In genomic region chr7:106110238-106110560, GRCh38 we compare ENCODE assay signal across 1 cellular context.
TF ChIP-seq lines count a peak whose summit lies in the region.

No MANE protein-coding gene starts in this region.

TF ChIP-seq in GM23338, 12 proteins besides CTCF, POLR2A, EP300 and RAD21 (continued from another document):
- TF ChIP-seq ZNF462 (CRISPR knock-in tag; IDR thresholded peaks at IDR 0.05) (no peak), NANOG (IDR thresholded peaks at IDR 0.05; ENCODE audit: borderline replicate concordance) (no peak), ETS1 (IDR thresholded peaks at IDR 0.05) (no peak), ZNF114 (CRISPR knock-in tag; IDR thresholded peaks at IDR 0.05) (no peak), REST (IDR thresholded peaks at IDR 0.05; ENCODE audit: unreplicated experiment) (no peak), STAT1 (IDR thresholded peaks at IDR 0.05; ENCODE audit: unreplicated experiment) (no peak), JUNB (IDR thresholded peaks at IDR 0.05; ENCODE audit: unreplicated experiment) (no peak), ZNF331 (CRISPR knock-in tag; IDR thresholded peaks at IDR 0.05; ENCODE audit: low read depth) (no peak), CREB1 (CRISPR knock-in tag; IDR thresholded peaks at IDR 0.05; ENCODE audit: low read depth) (no peak)
